ENCODE assay signal across 8 cellular contexts in the genomic region with DNA sequence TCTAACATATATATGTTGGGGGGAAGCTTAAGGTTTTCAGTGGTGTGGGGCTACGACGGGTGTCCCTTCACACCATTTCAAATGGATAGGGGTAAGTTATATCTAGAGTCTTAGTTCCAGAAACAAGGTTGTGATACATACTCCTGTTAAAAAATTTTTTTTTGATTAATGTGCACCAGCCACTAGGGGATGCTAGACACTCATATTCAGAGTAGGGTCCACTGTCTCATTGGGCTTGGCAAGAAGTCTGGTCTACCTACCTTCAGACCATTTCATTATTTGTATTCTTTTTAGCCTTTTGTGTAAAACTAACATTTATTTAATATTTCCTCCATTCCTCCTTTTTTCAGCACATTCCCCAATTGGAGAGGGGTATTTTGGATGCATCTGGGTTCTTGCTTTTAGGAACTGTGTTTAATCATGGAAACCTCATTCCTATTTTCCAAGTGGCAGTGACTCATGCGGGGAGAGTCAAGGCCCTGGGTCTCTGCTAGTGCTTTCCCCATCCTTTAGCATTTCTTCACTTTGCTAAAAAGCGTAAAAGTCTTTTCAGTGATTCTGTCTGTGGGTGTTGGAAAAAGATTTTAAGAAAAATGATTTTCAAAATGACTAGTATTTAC. TPM values are rescaled to one million over a fixed set of nuclear protein-coding genes. Genes with fewer than 3 reads are reported as not detected.
DNase-seq lines count a peak whose midpoint lies in the region; ATAC-seq and TF ChIP-seq lines count a peak whose summit lies in the region.

No MANE protein-coding gene starts in this region.

- no peaks in the 10 kb centered on the region for H3K27me3 ChIP-seq in trophoblast cell (ENCODE audit: insufficient read depth, low read length)
- H3K27me3 ChIP-seq in CD8-positive, alpha-beta T cell (ENCODE audit: insufficient read depth, low read length), result no peaks in the 10 kb centered on the region

- H4K12ac ChIP-seq in trophoblast cell (ENCODE audit: low read depth, low read length), result no peak overlapping the region

- H3K4me1 ChIP-seq in HEK293 (ENCODE audit: control insufficient read depth, insufficient read depth, low read length), result no peaks in the 10 kb centered on the region
- peaks cover 0 to 3% of the 10 kb centered on the region in 2 experiments for H3K4me1 ChIP-seq in trophoblast cell (ENCODE audit: control insufficient read depth in 1 of 2, insufficient read depth in 2 of 2, low read length in 2 of 2)
- H3K4me1 ChIP-seq in CD8-positive, alpha-beta T cell (ENCODE audit: insufficient read depth, low read length), result no peaks in the 10 kb centered on the region

- no peak for ATAC-seq in CD8-positive, alpha-beta T cell

- H3K18ac ChIP-seq in trophoblast cell (ENCODE audit: low read length), result no peak overlapping the region

- H3K9ac ChIP-seq in trophoblast cell (ENCODE audit: low read length), result no peak overlapping the region

- no peak overlapping the region for H3K14ac ChIP-seq in trophoblast cell (ENCODE audit: low read length)

- DNase-seq in DMS153 treated with DMSO at 0.1 percent for 48 hours (lab: John Stamatoyannopoulos, UW; ENCODE audit: unreplicated experiment), result peak; percentile 6
- peak; percentile 17 for DNase-seq in NCI-H446 treated with DMSO at 0.1 percent for 48 hours (lab: John Stamatoyannopoulos, UW)
- DNase-seq in dermis microvascular lymphatic vessel endothelial cell (ENCODE audit: low read depth in 2 of 2), result peak; percentile 57 to 62
- peak; percentile 23 to 78 for DNase-seq in trophoblast cell
- no peak for DNase-seq in stimulated activated naive CD4-positive, alpha-beta T cell treated with Interleukin-2 at 50 U/mL for 16 hours (lab: John Stamatoyannopoulos, UW)
- DNase-seq in CD8-positive, alpha-beta T cell, result no peak
- no peak for DNase-seq in posterior vena cava (ENCODE audit: low spot score)

- intact Hi-C loops in CD8-positive, alpha-beta T cell (cut with DNase I, micrococcal nuclease), result no loop called here
- intact Hi-C loops in posterior vena cava (cut with DNase I), result no loop called here

- no peak for TF ChIP-seq CTCF in HEK293 (tag by site-specific recombination; IDR thresholded peaks at IDR 0.05)
- no peak for TF ChIP-seq CTCF in CD8-positive, alpha-beta T cell (IDR thresholded peaks at IDR 0.05)

- H3K79me2 ChIP-seq in trophoblast cell (ENCODE audit: control insufficient read depth, insufficient read depth, low read length, poor library complexity), result no peaks in the 10 kb centered on the region

- peaks cover 4% of the 10 kb centered on the region for H3K79me1 ChIP-seq in trophoblast cell (ENCODE audit: low read length)

- H4K8ac ChIP-seq in trophoblast cell (ENCODE audit: low read depth, low read length), result no peak overlapping the region

- H3K36me3 ChIP-seq in HEK293 (ENCODE audit: control insufficient read depth in 2 of 2, insufficient read depth in 1 of 2, low read length in 2 of 2), result no peaks in the 10 kb centered on the region
- H3K36me3 ChIP-seq in trophoblast cell (ENCODE audit: control insufficient read depth in 1 of 2, insufficient read depth in 2 of 2, low read length in 2 of 2), result no peaks in the 10 kb centered on the region
- no peaks in the 10 kb centered on the region for H3K36me3 ChIP-seq in CD8-positive, alpha-beta T cell (ENCODE audit: insufficient read depth, low read length)

- H3K9me3 ChIP-seq in HEK293 (ENCODE audit: control insufficient read depth, insufficient read depth, low read depth, low read length), result no peaks in the 10 kb centered on the region
- H3K9me3 ChIP-seq in trophoblast cell (ENCODE audit: insufficient read depth, low read depth, low read length), result no peaks in the 10 kb centered on the region
- no peaks in the 10 kb centered on the region for H3K9me3 ChIP-seq in CD8-positive, alpha-beta T cell (ENCODE audit: low read length)

- H3K4me3 Mint-ChIP-seq in CD8-positive, alpha-beta T cell, result no peak overlapping the region

- peaks cover 5% of the 10 kb centered on the region for H3K9me3 Mint-ChIP-seq in CD8-positive, alpha-beta T cell

- H3K4me1 Mint-ChIP-seq in CD8-positive, alpha-beta T cell (ENCODE audit: low read depth), result no peaks in the 10 kb centered on the region

- CTCF ChIA-PET in HEK293 (lab: Yijun Ruan, JAX), result interaction anchor here (0.5 to 1.7 kb wide), 24 partner anchors 10 to 988 kb away, joined by 3 to 8 read pairs (median 3); no protein-coding TSS in a partner anchor
- CTCF ChIA-PET in CD8-positive, alpha-beta T cell (lab: Charles Lee), result no interaction called here

- no peak overlapping the region for H3K4ac ChIP-seq in trophoblast cell (ENCODE audit: low read depth, low read length)

- H2AK5ac ChIP-seq in trophoblast cell (ENCODE audit: low read length), result no peak overlapping the region

- H4K91ac ChIP-seq in trophoblast cell (ENCODE audit: low read depth, low read length), result peak overlapping the region; percentile 24

- POLR2A ChIA-PET in HEK293 (lab: Yijun Ruan, JAX), result no interaction called here
- POLR2A ChIA-PET in CD8-positive, alpha-beta T cell (lab: Charles Lee), result no interaction called here

- H3K23ac ChIP-seq in trophoblast cell (ENCODE audit: low read length), result no peak overlapping the region

- no peak overlapping the region for H2BK12ac ChIP-seq in trophoblast cell (ENCODE audit: low read length)

- no peaks in the 10 kb centered on the region for H3K27me3 Mint-ChIP-seq in CD8-positive, alpha-beta T cell (ENCODE audit: low read depth)

- H3K27ac Mint-ChIP-seq in CD8-positive, alpha-beta T cell, result no peak overlapping the region

- WGBS in trophoblast cell (ENCODE audit: extremely low coverage, insufficient coverage, insufficient read length), result no CpG with 5 or more reads among the region's 4 CpGs

- H3K4me3 ChIP-seq in HEK293 (ENCODE audit: low read depth, low read length) (no peak overlapping the region), trophoblast cell (ENCODE audit: low read depth, low read length) (no peak overlapping the region)
- no peak overlapping the region for H3K4me3 ChIP-seq in CD8-positive, alpha-beta T cell (ENCODE audit: low read depth, low read length)

- no peak overlapping the region for H3K4me2 ChIP-seq in trophoblast cell (ENCODE audit: low read length)

- H3K27ac ChIP-seq in HEK293 (ENCODE audit: extremely low read depth, low read depth, low read length), result no peak overlapping the region
- H3K27ac ChIP-seq in trophoblast cell (ENCODE audit: low read depth, low read length), result no peak overlapping the region
- no peak overlapping the region for H3K27ac ChIP-seq in CD8-positive, alpha-beta T cell (ENCODE audit: low read depth, low read length)

- no peak overlapping the region for H2BK5ac ChIP-seq in trophoblast cell (ENCODE audit: low read depth, low read length, poor library complexity)

- no peaks in the 10 kb centered on the region for H3K36me3 Mint-ChIP-seq in CD8-positive, alpha-beta T cell

- H2BK120ac ChIP-seq in trophoblast cell (ENCODE audit: insufficient read depth, low read length, poor library complexity), result no peak overlapping the region

- no peak overlapping the region for H2AFZ ChIP-seq in trophoblast cell (ENCODE audit: insufficient read depth, low read length, poor library complexity)

TF ChIP-seq in HEK293, 187 proteins besides CTCF, POLR2A, EP300 and RAD21:
- TF ChIP-seq ZNF654 (tag by site-specific recombination; IDR thresholded peaks at IDR 0.05; ENCODE audit: low read depth) (peak; percentile 85), ZNF133 (tag by site-specific recombination; IDR thresholded peaks at IDR 0.05) (no peak), ZFP41 (tag by site-specific recombination; IDR thresholded peaks at IDR 0.05; ENCODE audit: borderline replicate concordance) (no peak)
- TF ChIP-seq, protein P1, sequence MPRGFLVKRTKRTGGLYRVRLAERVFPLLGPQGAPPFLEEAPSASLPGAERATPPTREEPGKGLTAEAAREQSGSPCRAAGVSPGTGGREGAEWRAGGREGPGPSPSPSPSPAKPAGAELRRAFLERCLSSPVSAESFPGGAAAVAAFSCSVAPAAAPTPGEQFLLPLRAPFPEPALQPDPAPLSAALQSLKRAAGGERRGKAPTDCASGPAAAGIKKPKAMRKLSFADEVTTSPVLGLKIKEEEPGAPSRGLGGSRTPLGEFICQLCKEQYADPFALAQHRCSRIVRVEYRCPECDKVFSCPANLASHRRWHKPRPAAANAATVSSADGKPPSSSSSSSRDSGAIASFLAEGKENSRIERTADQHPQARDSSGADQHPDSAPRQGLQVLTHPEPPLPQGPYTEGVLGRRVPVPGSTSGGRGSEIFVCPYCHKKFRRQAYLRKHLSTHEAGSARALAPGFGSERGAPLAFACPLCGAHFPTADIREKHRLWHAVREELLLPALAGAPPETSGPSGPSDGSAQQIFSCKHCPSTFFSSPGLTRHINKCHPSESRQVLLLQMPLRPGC (tag by site-specific recombination; IDR thresholded peaks at IDR 0.05), result no peak

RNA-seq across cellular contexts. Expression of a gene that starts 33.4 kb away (rescaled TPM):
- 1.5 and 1.7 TPM in 2 replicates for total RNA-seq in dermis microvascular lymphatic vessel endothelial cell
- 12.2 and 12.4 TPM in 2 replicates for polyA plus RNA-seq in trophoblast cell (2013)
- not detected for total RNA-seq in CD8-positive, alpha-beta T cell
- total RNA-seq in posterior vena cava, result under 1 TPM; 0.33 to 0.83 TPM

Comparison
In these comparisons a context has a peak if more than half of its experiments do, and no peak if none do; other contexts are left out.
1. DNase-seq: peak in DMS153 treated with DMSO at 0.1 percent for 48 hours (single experiment), NCI-H446 treated with DMSO at 0.1 percent for 48 hours (single experiment), dermis microvascular lymphatic vessel endothelial cell (2 of 2) and trophoblast cell (2 of 2); none in stimulated activated naive CD4-positive, alpha-beta T cell treated with Interleukin-2 at 50 U/mL for 16 hours (single experiment), CD8-positive, alpha-beta T cell (0 of 7) and posterior vena cava (single experiment).